ENCODE assay signal across 29 cellular contexts in genomic region chr2:46122318-46122970, GRCh38.
A peak's percentile ranks its signal among the peaks of the same experiment; 100 is the strongest.
DNase-seq lines count a peak whose midpoint lies in the region; ATAC-seq, FAIRE-seq and TF ChIP-seq lines count a peak whose summit lies in the region.
"Had no signal": no experiment of that assay in that cellular context is flagged by ENCODE, and none has a peak within 500 bp of the region (broad histone marks: within the 10 kb centered on the region; RNA-seq: fewer than 3 reads in every experiment).

No MANE protein-coding gene starts in this region.

- H3F3A ChIP-seq in Loucy (ENCODE audit: low read depth): no peaks in the 10 kb centered on the region

- peak in 1 of 2 experiments; percentile 61; a peak in 3 of 6 replicates for ATAC-seq in A549
- ATAC-seq in HG02623 (IDR thresholded peaks at IDR 0.05; ENCODE audit: unreplicated experiment): no peak
- ATAC-seq in HG03342 (IDR thresholded peaks at IDR 0.05; ENCODE audit: unreplicated experiment): no peak
- ATAC-seq: naive thymus-derived CD8-positive, alpha-beta T cell had no signal

- WGBS in A549 (ENCODE audit: missing lambda C conversion rate): 76% methylated on average over 5 of the region's 5 CpGs

- H3K4me3 ChIP-seq in A549: no peak overlapping the region
- no peak overlapping the region for H3K4me3 ChIP-seq in Loucy (ENCODE audit: low read length, poor library complexity, severe bottlenecking)
- H3K4me3 ChIP-seq in fibroblast of mammary gland (ENCODE audit: control insufficient read depth, low read depth, low read length): no peak overlapping the region
- no peak overlapping the region for H3K4me3 ChIP-seq in mucosa of rectum (ENCODE audit: low read length in 2 of 2)
- H3K4me3 ChIP-seq: BLaER1, cardiac muscle cell, coronary artery, HAP-1, SJSA1, thoracic aorta had no signal

- no peak overlapping the region for H2AFZ ChIP-seq in Loucy (ENCODE audit: low read length)

- CTCF ChIA-PET in A549 (lab: Yijun Ruan, JAX): interaction anchor here (0.7 to 1.4 kb wide), 4 partner anchors 16 to 701 kb away, joined by 3 to 5 read pairs (median 4); no protein-coding TSS in a partner anchor

- FAIRE-seq in A549 (lab: Jason Lieb, UNC): no peak
- FAIRE-seq in D721Med (lab: Jason Lieb, UNC): no peak
- FAIRE-seq: GM18507, RCC 7860 had no signal

- DNase-seq in A549 (ENCODE audit: low read depth in 1 of 2, low spot score in 1 of 2): peak in 1 of 2 experiments; percentile 40
- DNase-seq in fibroblast of mammary gland (ENCODE audit: low read depth): peak; percentile 42
- no peak for DNase-seq in D721Med (ENCODE audit: insufficient read length, low spot score)
- DNase-seq in D341Med (ENCODE audit: low spot score): no peak
- DNase-seq: ACHN; activated CD4-positive, alpha-beta T cell treated with anti-CD3 and anti-CD28 coated beads, Interleukin-2, amount 50 U/mL, for 48 hours; activated CD8-positive, alpha-beta memory T cell treated with anti-CD3 and anti-CD28 coated beads, Interleukin-2, amount 50 U/mL, for 4 hours; DMS79; effector memory CD4-positive, alpha-beta T cell; Kasumi-1; naive thymus-derived CD8-positive, alpha-beta T cell; NCI-H1092; NCI-H1930; NCI-H526 treated with DMSO at 0.1 percent for 48 hours; nucleus accumbens; T-helper 1 cell had no signal

- TF ChIP-seq RAD21 in A549 (conservative IDR thresholded peaks at IDR 0.05 in 1 of 2, IDR thresholded peaks at IDR 0.05 in 1 of 2): no peak

- H3K27ac ChIP-seq in A549 (peak overlapping the region; percentile 40 to 70; a peak in 5 of 6 replicates), mucosa of rectum (ENCODE audit: low read depth in 2 of 2, low read length in 2 of 2) (peak overlapping the region; percentile 58)
- H3K27ac ChIP-seq: BLaER1, cardiac muscle cell, coronary artery, HL-60, SJSA1, thoracic aorta had no signal

- H3K4me1 ChIP-seq in A549: peaks cover 58% of the 10 kb centered on the region
- peaks cover 29% of the 10 kb centered on the region for H3K4me1 ChIP-seq in Loucy (ENCODE audit: insufficient read depth, low read length, poor library complexity, severe bottlenecking)
- H3K4me1 ChIP-seq in mucosa of rectum (ENCODE audit: control insufficient read depth in 2 of 2, insufficient read depth in 2 of 2, low read length in 2 of 2): peaks cover 18 to 33% of the 10 kb centered on the region in 2 donors

- no peak overlapping the region for H3K9ac ChIP-seq in Loucy (ENCODE audit: low read depth, low read length, poor library complexity, severe bottlenecking)
- no peak overlapping the region for H3K9ac ChIP-seq in mucosa of rectum (ENCODE audit: low read depth in 1 of 2, low read length in 2 of 2)
- H3K9ac ChIP-seq: BLaER1 had no signal

- H3K27me3 ChIP-seq in Loucy (ENCODE audit: insufficient read depth, low read length, poor library complexity, severe bottlenecking): no peaks in the 10 kb centered on the region
- no peaks in the 10 kb centered on the region for H3K27me3 ChIP-seq in mucosa of rectum (ENCODE audit: control insufficient read depth in 2 of 2, insufficient read depth in 2 of 2, low read length in 2 of 2)
- H3K27me3 ChIP-seq: BLaER1, cardiac muscle cell, SJSA1 had no signal

- peak overlapping the region; percentile 40 for H3K4me2 ChIP-seq in A549
- H3K4me2 ChIP-seq in Loucy (ENCODE audit: low read depth, low read length, poor library complexity, severe bottlenecking): peak overlapping the region; percentile 25
- H3K4me2 ChIP-seq: BLaER1 had no signal

- no peaks in the 10 kb centered on the region for H3K9me2 ChIP-seq in Loucy (replicated peaks; ENCODE audit: low read depth, low read length)

- no peaks in the 10 kb centered on the region for H3K79me2 ChIP-seq in Loucy (ENCODE audit: insufficient read depth, low read length)

- TF ChIP-seq EP300 in A549 (IDR thresholded peaks at IDR 0.05): peak in 1 of 2 experiments; percentile 47; a peak in 1 of 5 replicates

- H3K36me3 ChIP-seq in Loucy (ENCODE audit: insufficient read depth, low read length) (no peaks in the 10 kb centered on the region), mucosa of rectum (ENCODE audit: control insufficient read depth in 2 of 2, insufficient read depth in 2 of 2, low read length in 2 of 2) (no peaks in the 10 kb centered on the region)
- H3K36me3 ChIP-seq: cardiac muscle cell, HAP-1, thoracic aorta had no signal

- H4K20me1 ChIP-seq in Loucy (ENCODE audit: insufficient read depth, low read length, poor library complexity, severe bottlenecking): no peaks in the 10 kb centered on the region

- TF ChIP-seq POLR2A in A549 (IDR thresholded peaks at IDR 0.05; ENCODE audit: low read length): no peak

- POLR2A ChIA-PET in A549 (lab: Yijun Ruan, JAX): interaction anchor here (0.7 kb wide), 1 partner anchor 336 kb away, joined by 9 read pairs; no protein-coding TSS in a partner anchor

- H3K9me3 ChIP-seq in A549 (no peaks in the 10 kb centered on the region), Loucy (ENCODE audit: insufficient read depth, low read depth, low read length) (no peaks in the 10 kb centered on the region), mucosa of rectum (ENCODE audit: control insufficient read depth in 2 of 2, low read length in 2 of 2) (no peaks in the 10 kb centered on the region)
- H3K9me3 ChIP-seq: BLaER1, HAP-1, SJSA1, thoracic aorta had no signal

- TF ChIP-seq CTCF in A549 (IDR thresholded peaks at IDR 0.05) (no peak), Loucy (conservative IDR thresholded peaks at IDR 0.05; ENCODE audit: low read length) (no peak), fibroblast of mammary gland (conservative IDR thresholded peaks at IDR 0.05; ENCODE audit: control insufficient read depth, insufficient read depth, low read depth, low read length) (no peak), D721Med (IDR thresholded peaks at IDR 0.05; ENCODE audit: insufficient read depth, missing control alignments) (no peak)

TF ChIP-seq in A549, 52 proteins besides CTCF, POLR2A, EP300 and RAD21:
- peak; percentile 53; the same call in 1 of the 2 replicates for TF ChIP-seq KDM1A (IDR thresholded peaks at IDR 0.05; ENCODE audit: low read depth)
- TF ChIP-seq NPAS2 (CRISPR knock-in tag; IDR thresholded peaks at IDR 0.05; ENCODE audit: borderline replicate concordance): no peak
- peak; percentile 33 to 58; a peak in 1 of 4 replicates for TF ChIP-seq CEBPB (IDR thresholded peaks at IDR 0.05)
- no peak for TF ChIP-seq ATOH8 (CRISPR knock-in tag; IDR thresholded peaks at IDR 0.05; ENCODE audit: low read depth)
- peak; percentile 62 for TF ChIP-seq FOSL2 (IDR thresholded peaks at IDR 0.05)
- TF ChIP-seq FOSL2 (CRISPR knock-in tag; IDR thresholded peaks at IDR 0.05): peak; percentile 71
- TF ChIP-seq JUN (IDR thresholded peaks at IDR 0.05): peak in 1 of 2 experiments; percentile 33; a peak in 2 of 5 replicates
- peak; percentile 53 for TF ChIP-seq JUNB (IDR thresholded peaks at IDR 0.05)
